ENCODE assay signal across 8 cellular contexts in genomic region chr1:25875856-25876692, GRCh38. TPM values are rescaled to one million over a fixed set of nuclear protein-coding genes. Genes with fewer than 3 reads are reported as not detected.
DNase-seq lines count a peak whose midpoint lies in the region; ATAC-seq and TF ChIP-seq lines count a peak whose summit lies in the region.

No MANE protein-coding gene starts in this region.

- H3K36me3 Mint-ChIP-seq in activated T-cell treated with anti-CD3 and anti-CD28 coated beads, Interleukin-2, amount 50 U/mL, for 4 hours (ENCODE audit: insufficient read depth): no peaks in the 10 kb centered on the region

- H3K27ac ChIP-seq in VCaP (peak overlapping the region; percentile 97), foreskin keratinocyte (peak overlapping the region; percentile 19), prostate gland (peak overlapping the region; percentile 81 to 86)

- peak overlapping the region; percentile 71 for H3K4me3 Mint-ChIP-seq in activated T-cell treated with anti-CD3 and anti-CD28 coated beads, Interleukin-2, amount 50 U/mL, for 4 hours

- H3K4me1 ChIP-seq in foreskin keratinocyte (peaks cover 13% of the 10 kb centered on the region), prostate gland (replicated peaks) (peaks cover 10% of the 10 kb centered on the region)

- no peaks in the 10 kb centered on the region for H3K36me3 ChIP-seq in prostate gland

- TF ChIP-seq CTCF in VCaP (conservative IDR thresholded peaks at IDR 0.05) (no peak), foreskin keratinocyte (conservative IDR thresholded peaks at IDR 0.05) (no peak), prostate gland (IDR thresholded peaks at IDR 0.05) (no peak)

- no peaks in the 10 kb centered on the region for H3K27me3 Mint-ChIP-seq in activated T-cell treated with anti-CD3 and anti-CD28 coated beads, Interleukin-2, amount 50 U/mL, for 4 hours (ENCODE audit: low read depth)

- H3K4me1 Mint-ChIP-seq in activated T-cell treated with anti-CD3 and anti-CD28 coated beads, Interleukin-2, amount 50 U/mL, for 4 hours (ENCODE audit: low read depth): peaks cover 7% of the 10 kb centered on the region

- TF ChIP-seq POLR2A in prostate gland (IDR thresholded peaks at IDR 0.05): no peak

- WGBS in prostate gland: 21% methylated on average over 32 of the region's 32 CpGs

- H3K9me3 Mint-ChIP-seq in activated T-cell treated with anti-CD3 and anti-CD28 coated beads, Interleukin-2, amount 50 U/mL, for 4 hours: no peaks in the 10 kb centered on the region

- peak; percentile 52 to 57 for ATAC-seq in activated T-cell treated with anti-CD3 and anti-CD28 coated beads, Interleukin-2, amount 50 U/mL, for 4 hours
- ATAC-seq in foreskin keratinocyte (peak; percentile 36), GM21367 (IDR thresholded peaks at IDR 0.05; ENCODE audit: unreplicated experiment) (no peak)

- H3K27me3 ChIP-seq in foreskin keratinocyte: no peaks in the 10 kb centered on the region
- H3K27me3 ChIP-seq in prostate gland (replicated peaks; ENCODE audit: insufficient read depth): no peaks in the 10 kb centered on the region

- H3K9me3 ChIP-seq in prostate gland: no peaks in the 10 kb centered on the region

- peak; percentile 12 for DNase-seq in activated T-cell treated with anti-CD3 and anti-CD28 coated beads, Interleukin-2, amount 50 U/mL, for 4 hours
- DNase-seq in activated T-cell treated with anti-CD3 and anti-CD28 coated beads, Interleukin-2, amount 50 U/mL, for 1 hour: no peak
- DNase-seq in foreskin keratinocyte: no peak
- DNase-seq in prostate gland (ENCODE audit: low spot score): peak; percentile 28
- DNase-seq in stimulated activated naive CD4-positive, alpha-beta T cell treated with Interleukin-2 at 50 U/mL for 16 hours (lab: John Stamatoyannopoulos, UW): no peak
- DNase-seq in amniotic stem cell (lab: John Stamatoyannopoulos, UW): no peak

- peak overlapping the region; percentile 53 to 59 for H3K4me3 ChIP-seq in prostate gland

- intact Hi-C loops in prostate gland (cut with DNase I): no loop called here

RNA-seq across cellular contexts. Expression of gene PAQR7, which starts 0.6 kb away (rescaled TPM):
- 1 to 10 TPM; 4.5 to 7.5 (median 5.4) TPM for total RNA-seq in activated T-cell treated with anti-CD3 and anti-CD28 coated beads, Interleukin-2, amount 50 U/mL, for 4 hours
- total RNA-seq in foreskin keratinocyte: 13.9 and 14.6 TPM in 2 replicates
- polyA plus RNA-seq in foreskin keratinocyte: 12.1 and 12.2 TPM in 2 replicates
- total RNA-seq in prostate gland: 10 to 100 TPM in 1 of 2 donors, 1 to 10 TPM in 1; 7.8 to 74.0 TPM

RNA-seq across cellular contexts. Expression of gene AUNIP, which starts 16.8 kb away (rescaled TPM):
- 1 to 10 TPM; 4.1 to 4.6 (median 4.5) TPM for total RNA-seq in activated T-cell treated with anti-CD3 and anti-CD28 coated beads, Interleukin-2, amount 50 U/mL, for 4 hours
- total RNA-seq in foreskin keratinocyte (11.5 and 13.8 TPM in 2 replicates), prostate gland (1 to 10 TPM in 1 of 2 donors, under 1 TPM in 1; 0.32 to 4.3 TPM)
- polyA plus RNA-seq in foreskin keratinocyte: 8.1 and 9.7 TPM in 2 replicates

RNA-seq across cellular contexts. Expression of gene STMN1, which starts 30.1 kb away (rescaled TPM):
- total RNA-seq in activated T-cell treated with anti-CD3 and anti-CD28 coated beads, Interleukin-2, amount 50 U/mL, for 4 hours: 10 to 100 TPM; 68.0 to 94.8 (median 80.0) TPM
- total RNA-seq in foreskin keratinocyte: 313 and 372 TPM in 2 replicates
- polyA plus RNA-seq in foreskin keratinocyte: 515 and 581 TPM in 2 replicates
- 100 to 1,000 TPM in 1 of 2 donors, 10 to 100 TPM in 1; 21.8 to 138 TPM for total RNA-seq in prostate gland

RNA-seq across cellular contexts. Expression of gene MTFR1L, which starts 56.3 kb away (rescaled TPM):
- 10 to 100 TPM; 27.7 to 37.4 (median 35.5) TPM for total RNA-seq in activated T-cell treated with anti-CD3 and anti-CD28 coated beads, Interleukin-2, amount 50 U/mL, for 4 hours
- total RNA-seq in foreskin keratinocyte: 24.1 and 25.2 TPM in 2 replicates
- polyA plus RNA-seq in foreskin keratinocyte: 20.8 and 21.7 TPM in 2 replicates
- total RNA-seq in prostate gland: 100 to 1,000 TPM in 1 of 2 donors, 10 to 100 TPM in 1; 82.2 to 112 TPM

Comparison
In these comparisons a context has a peak if more than half of its experiments do, and no peak if none do; other contexts are left out.
1. DNase-seq: peak in activated T-cell treated with anti-CD3 and anti-CD28 coated beads, Interleukin-2, amount 50 U/mL, for 4 hours (single experiment) and prostate gland (single experiment); none in activated T-cell treated with anti-CD3 and anti-CD28 coated beads, Interleukin-2, amount 50 U/mL, for 1 hour (single experiment), foreskin keratinocyte (0 of 2), stimulated activated naive CD4-positive, alpha-beta T cell treated with Interleukin-2 at 50 U/mL for 16 hours (single experiment) and amniotic stem cell (single experiment).
2. H3K27ac ChIP-seq: peak in every context shown above with its lines; median percentile 97 in VCaP; 84 in prostate gland; 19 in foreskin keratinocyte.